ENCODE assay signal across 14 cellular contexts in the genomic region with DNA sequence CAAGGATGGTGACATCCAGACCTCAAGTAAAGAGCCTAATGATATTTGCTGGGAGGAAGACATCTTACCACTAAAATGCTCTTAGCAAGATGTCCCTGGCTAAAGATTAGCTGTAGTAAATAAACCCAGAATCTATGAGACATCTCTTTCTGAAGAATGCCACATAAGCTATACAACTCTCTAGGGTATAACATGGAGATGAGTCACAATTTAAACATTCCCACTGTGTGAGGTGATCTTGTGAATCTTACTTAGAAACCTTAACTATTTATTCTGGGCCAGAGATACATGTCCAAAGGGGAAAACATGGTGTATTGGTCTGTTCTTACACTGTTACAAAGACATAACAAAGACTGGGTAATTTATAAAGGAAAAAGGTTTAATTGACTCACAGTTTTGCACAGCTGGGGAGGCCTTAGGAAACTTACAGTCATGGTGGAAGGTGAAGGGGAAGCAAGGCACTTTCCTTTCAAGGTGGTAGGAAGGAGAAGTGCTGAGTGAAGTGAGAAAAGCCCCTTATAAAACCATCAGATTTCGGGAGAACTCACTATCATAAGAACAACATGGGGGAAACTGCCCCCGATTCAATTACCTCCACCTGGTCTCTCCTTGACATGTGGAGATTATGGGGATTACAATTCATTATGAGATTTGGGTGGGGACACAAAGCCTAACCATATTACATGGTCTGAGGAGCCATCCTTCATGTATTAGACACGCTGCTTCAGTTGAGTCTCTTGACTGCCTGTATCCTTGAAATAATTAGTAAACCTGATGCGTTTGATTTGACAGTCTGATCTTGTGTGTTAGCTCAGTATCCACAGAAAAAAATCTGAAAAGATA. TPM values are rescaled to one million over a fixed set of nuclear protein-coding genes. Genes with fewer than 3 reads are reported as not detected.
A peak's percentile ranks its signal among the peaks of the same experiment; 100 is the strongest.
DNase-seq lines count a peak whose midpoint lies in the region; ATAC-seq and TF ChIP-seq lines count a peak whose summit lies in the region.
"Had no signal": no experiment of that assay in that cellular context is flagged by ENCODE, and none has a peak within 500 bp of the region (broad histone marks: within the 10 kb centered on the region; RNA-seq: fewer than 3 reads in every experiment).

No MANE protein-coding gene starts in this region.

- TF ChIP-seq CTCF in fibroblast of the aortic adventitia (IDR thresholded peaks at IDR 0.05; ENCODE audit: insufficient read depth, low read length) (no peak), type B pancreatic cell (conservative IDR thresholded peaks at IDR 0.05) (no peak), omental fat pad (IDR thresholded peaks at IDR 0.05) (no peak)

- peak overlapping the region in 1 of 2 donors; percentile 61 for H3K27ac Mint-ChIP-seq in activated naive CD4-positive, alpha-beta T cell treated with anti-CD3 and anti-CD28 coated beads, Interleukin-2, amount 50 U/mL, for 72 hours
- H3K27ac Mint-ChIP-seq in type B pancreatic cell (peak overlapping the region; percentile 69), T-helper 17 cell (no peak overlapping the region)

- peaks cover 10 to 28% of the 10 kb centered on the region in 2 donors for H3K36me3 Mint-ChIP-seq in activated naive CD4-positive, alpha-beta T cell treated with anti-CD3 and anti-CD28 coated beads, Interleukin-2, amount 50 U/mL, for 72 hours
- H3K36me3 Mint-ChIP-seq in type B pancreatic cell, result peaks cover 22% of the 10 kb centered on the region
- peaks cover 7% of the 10 kb centered on the region for H3K36me3 Mint-ChIP-seq in T-helper 17 cell (ENCODE audit: low read depth)

- H3K4me3 Mint-ChIP-seq in type B pancreatic cell (no peak overlapping the region), T-helper 17 cell (no peak overlapping the region)
- H3K4me3 Mint-ChIP-seq: CD8-positive, alpha-beta memory T cell had no signal

- H3K9me3 Mint-ChIP-seq in activated naive CD4-positive, alpha-beta T cell treated with anti-CD3 and anti-CD28 coated beads, Interleukin-2, amount 50 U/mL, for 72 hours, result peaks cover 0 to 11% of the 10 kb centered on the region in 2 donors
- H3K9me3 Mint-ChIP-seq in type B pancreatic cell, result no peaks in the 10 kb centered on the region
- H3K9me3 Mint-ChIP-seq: CD8-positive, alpha-beta memory T cell had no signal

- no peaks in the 10 kb centered on the region for H3K27me3 Mint-ChIP-seq in type B pancreatic cell
- no peaks in the 10 kb centered on the region for H3K27me3 Mint-ChIP-seq in T-helper 17 cell

- DNase-seq in activated naive CD4-positive, alpha-beta T cell treated with anti-CD3 and anti-CD28 coated beads, Interleukin-2, amount 50 U/mL, for 72 hours (ENCODE audit: low spot score in 2 of 2), result no peak
- no peak for DNase-seq in activated naive CD4-positive, alpha-beta T cell treated with Interleukin-2 at 50 U/mL for 16 hours
- DNase-seq in T1000 (lab: John Stamatoyannopoulos, UW), result peak; percentile 7
- peak; percentile 82 for DNase-seq in fibroblast of the aortic adventitia (ENCODE audit: low read depth)
- DNase-seq in type B pancreatic cell (ENCODE audit: extremely low spot score, unreplicated experiment), result no peak
- no peak for DNase-seq in T-helper 17 cell
- no peak for DNase-seq in omental fat pad (ENCODE audit: low spot score)
- DNase-seq: anterior cingulate cortex; CD8-positive, alpha-beta memory T cell; NCI-H1417 treated with DMSO at 0.1 percent for 48 hours had no signal

- no peaks in the 10 kb centered on the region for H3K9me3 ChIP-seq in T-helper 17 cell (ENCODE audit: control insufficient read depth, low read length, poor library complexity, severe bottlenecking)

- ATAC-seq in activated naive CD4-positive, alpha-beta T cell treated with anti-CD3 and anti-CD28 coated beads, Interleukin-2, amount 50 U/mL, for 72 hours, result peak; percentile 52 to 87
- ATAC-seq in T-helper 17 cell (no peak), GM21619 (IDR thresholded peaks at IDR 0.05; ENCODE audit: unreplicated experiment) (no peak), omental fat pad (ENCODE audit: low FRiP score) (no peak)

- no peak overlapping the region for H3K4me3 ChIP-seq in fibroblast of the aortic adventitia (ENCODE audit: low read depth, low read length)

- H3K4me1 Mint-ChIP-seq in type B pancreatic cell (ENCODE audit: unreplicated experiment) (peaks cover 9% of the 10 kb centered on the region), T-helper 17 cell (peaks cover 17% of the 10 kb centered on the region)

RNA-seq across cellular contexts. Expression of gene KRCC1, which starts 17.1 kb away (rescaled TPM):
- total RNA-seq in activated naive CD4-positive, alpha-beta T cell treated with anti-CD3 and anti-CD28 coated beads, Interleukin-2, amount 50 U/mL, for 72 hours, result 10 to 100 TPM in 1 of 2 donors, 1 to 10 TPM in 1; 1.3 to 11.7 TPM
- 15.1 and 43.2 TPM in 2 replicates for total RNA-seq in fibroblast of the aortic adventitia (ENCODE audit: low replicate concordance)
- 18.6 and 18.7 TPM in 2 replicates for total RNA-seq in type B pancreatic cell (ENCODE audit: low replicate concordance)
- total RNA-seq in T-helper 17 cell, result 10 to 100 TPM in 1 of 2 donors, 1 to 10 TPM in 1; 7.8 to 10.6 TPM
- total RNA-seq in omental fat pad, result 10 to 100 TPM; 12.2 to 37.8 (median 26.1) TPM

RNA-seq across cellular contexts. Expression of gene RNU2-63P, which starts 22.1 kb away (rescaled TPM):
- 10 to 100 TPM; 12.6 to 43.6 TPM for total RNA-seq in activated naive CD4-positive, alpha-beta T cell treated with anti-CD3 and anti-CD28 coated beads, Interleukin-2, amount 50 U/mL, for 72 hours
- total RNA-seq in fibroblast of the aortic adventitia (ENCODE audit: low replicate concordance) (not detected in 2 replicates), type B pancreatic cell (ENCODE audit: low replicate concordance) (4.9 and 18.8 TPM in 2 replicates), T-helper 17 cell (10 to 100 TPM in 1 of 2 donors, 1 to 10 TPM in 1; 8.3 to 16.2 TPM), omental fat pad (not detected)
- total RNA-seq: skeletal muscle tissue, temporal lobe had no signal

RNA-seq across cellular contexts. Expression of gene SMYD1, which starts 29.1 kb away (rescaled TPM):
- total RNA-seq in activated naive CD4-positive, alpha-beta T cell treated with anti-CD3 and anti-CD28 coated beads, Interleukin-2, amount 50 U/mL, for 72 hours, result not detected
- total RNA-seq in fibroblast of the aortic adventitia (ENCODE audit: low replicate concordance) (not detected in 2 replicates), type B pancreatic cell (ENCODE audit: low replicate concordance) (0.87 TPM in 1 of 2 replicates, not detected in the other), T-helper 17 cell (not detected), omental fat pad (not detected)
- total RNA-seq: CD8-positive, alpha-beta memory T cell; T-helper 1 cell treated with Interleukin-12 subunit alpha and Interleukin-12 subunit beta and Interleukin-4 antibody, amounts not matched to agents 30 ng/mL and 1 ng/mL, for 36 hours; temporal lobe had no signal

Comparison
In these comparisons a context has a peak if more than half of its experiments do, and no peak if none do; other contexts are left out.
1. ATAC-seq: peak in activated naive CD4-positive, alpha-beta T cell treated with anti-CD3 and anti-CD28 coated beads, Interleukin-2, amount 50 U/mL, for 72 hours (2 of 2); none in T-helper 17 cell (single experiment), GM21619 (single experiment) and omental fat pad (single experiment).
2. DNase-seq: peak in T1000 (single experiment) and fibroblast of the aortic adventitia (single experiment); none in activated naive CD4-positive, alpha-beta T cell treated with anti-CD3 and anti-CD28 coated beads, Interleukin-2, amount 50 U/mL, for 72 hours (0 of 2), activated naive CD4-positive, alpha-beta T cell treated with Interleukin-2 at 50 U/mL for 16 hours (single experiment), type B pancreatic cell (single experiment), T-helper 17 cell (0 of 3) and omental fat pad (single experiment).